ENCODE assay signal across 36 cellular contexts in the genomic region with DNA sequence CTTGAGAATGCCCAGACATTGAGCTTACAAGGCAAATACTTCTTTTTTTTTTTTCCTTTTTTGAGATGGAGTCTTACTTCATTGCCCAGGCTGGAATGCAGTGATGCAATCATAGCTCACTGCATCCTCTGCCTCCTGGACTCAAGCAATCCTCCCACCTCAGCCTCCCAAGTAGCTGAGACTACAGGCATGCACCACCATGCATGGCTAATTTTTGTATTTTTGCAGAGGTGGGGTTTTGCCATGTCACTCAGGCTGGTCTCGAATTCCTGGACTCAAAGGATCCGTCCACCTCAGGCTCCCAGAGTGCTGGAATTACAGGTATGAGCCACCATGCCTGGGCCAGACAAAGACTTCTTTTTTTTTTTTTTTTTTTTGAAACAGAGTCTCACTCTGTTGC.
"Had no signal": no experiment of that assay in that cellular context is flagged by ENCODE, and none has a peak within 500 bp of the region (broad histone marks: within the 10 kb centered on the region; RNA-seq: fewer than 3 reads in every experiment).

No MANE protein-coding gene starts in this region.

- DNase-seq: activated CD4-positive, alpha-beta memory T cell treated with anti-CD3 and anti-CD28 coated beads, Interleukin-2, amount 10 ng/mL, durations not matched to agents 7 days and 5 days; activated CD4-positive, alpha-beta T cell treated with anti-CD3 and anti-CD28 coated beads for 1 hour; activated CD4-positive, alpha-beta T cell treated with anti-CD3 and anti-CD28 coated beads for 36 hours; activated CD4-positive, alpha-beta T cell treated with anti-CD3 and anti-CD28 coated beads for 48 hours; activated CD4-positive, alpha-beta T cell treated with anti-CD3 and anti-CD28 coated beads, Interleukin-2, amount 10 ng/mL, durations not matched to agents 7 days and 5 days; activated CD4-positive, alpha-beta T cell treated with anti-CD3 and anti-CD28 coated beads, Interleukin-2, amount 50 U/mL, for 48 hours; activated CD4-positive, CD25-positive, alpha-beta regulatory T cell; activated CD8-positive, alpha-beta memory T cell treated with anti-CD3 and anti-CD28 coated beads for 24 hours; activated CD8-positive, alpha-beta memory T cell treated with anti-CD3 and anti-CD28 coated beads, Interleukin-2, amount 10 ng/mL, durations not matched to agents 7 days and 5 days; activated CD8-positive, alpha-beta memory T cell treated with anti-CD3 and anti-CD28 coated beads, Interleukin-2, amount 50 U/mL, for 48 hours; activated CD8-positive, alpha-beta T cell treated with anti-CD3 and anti-CD28 coated beads, Interleukin-2, amount 10 ng/mL, durations not matched to agents 7 days and 5 days; activated effector memory CD4-positive, alpha-beta T cell treated with Interleukin-2 at 50 U/mL for 16 hours; activated gamma-delta T cell; activated naive CD4-positive, alpha-beta T cell treated with anti-CD3 and anti-CD28 coated beads, Interleukin-2, amount 10 ng/mL, durations not matched to agents 7 days and 5 days; activated naive CD4-positive, alpha-beta T cell treated with Interleukin-2 at 50 U/mL for 16 hours; activated naive CD8-positive, alpha-beta T cell treated with anti-CD3 and anti-CD28 coated beads, Interleukin-2, amount 10 ng/mL, durations not matched to agents 7 days and 5 days; activated naive CD8-positive, alpha-beta T cell treated with anti-CD3 and anti-CD28 coated beads, Interleukin-2, amount 50 U/mL, for 24 hours; activated T-cell treated with anti-CD3 and anti-CD28 coated beads, Interleukin-2, amount 50 U/mL, for 24 hours; activated T-cell treated with anti-CD3 and anti-CD28 coated beads, Interleukin-2, amount 50 U/mL, for 48 hours; amniotic stem cell; aorta; body of pancreas; brain microvascular endothelial cell; central memory CD4-positive, alpha-beta T cell; T-helper 1 cell; T-helper 2 cell; T-helper 9 cell had no signal

- H3K27ac Mint-ChIP-seq: activated CD4-positive, alpha-beta memory T cell treated with anti-CD3 and anti-CD28 coated beads, Interleukin-2, amount 10 ng/mL, durations not matched to agents 7 days and 5 days; activated CD4-positive, alpha-beta T cell treated with anti-CD3 and anti-CD28 coated beads for 36 hours; activated CD4-positive, alpha-beta T cell treated with anti-CD3 and anti-CD28 coated beads, Interleukin-2, amount 10 ng/mL, durations not matched to agents 7 days and 5 days; activated CD8-positive, alpha-beta memory T cell treated with anti-CD3 and anti-CD28 coated beads, Interleukin-2, amount 10 ng/mL, durations not matched to agents 7 days and 5 days; activated CD8-positive, alpha-beta T cell treated with anti-CD3 and anti-CD28 coated beads, Interleukin-2, amount 10 ng/mL, durations not matched to agents 7 days and 5 days; activated naive CD4-positive, alpha-beta T cell treated with anti-CD3 and anti-CD28 coated beads, Interleukin-2, amount 10 ng/mL, durations not matched to agents 7 days and 5 days; activated naive CD4-positive, alpha-beta T cell treated with anti-CD3 and anti-CD28 coated beads, Interleukin-2, amount 50 U/mL, for 24 hours; activated naive CD8-positive, alpha-beta T cell; activated naive CD8-positive, alpha-beta T cell treated with anti-CD3 and anti-CD28 coated beads, Interleukin-2, amount 10 ng/mL, durations not matched to agents 7 days and 5 days; activated naive CD8-positive, alpha-beta T cell treated with anti-CD3 and anti-CD28 coated beads, Interleukin-2, amount 50 U/mL, for 24 hours; activated T-cell treated with anti-CD3 and anti-CD28 coated beads, Interleukin-2, amount 50 U/mL, for 24 hours; activated T-helper 2 cell treated with anti-CD3 and anti-CD28 coated beads, Interferon-gamma antibody, Interleukin-2, Interleukin-4, amounts not matched to agents 10 μg/mL and 5 μg/mL and 100 μg/mL, durations not matched to agents 14 hours and 24 hours and 36 hours; T-helper 1 cell treated with Interleukin-12 subunit alpha and Interleukin-12 subunit beta and Interleukin-4 antibody, amounts not matched to agents 30 μg/mL and 1 μg/mL, for 36 hours; T-helper 2 cell treated with Interferon-gamma antibody and Interleukin-4, amounts not matched to agents 5 μg/mL and 100 μg/mL, for 36 hours had no signal

- FAIRE-seq: astrocyte had no signal

- H3K4me1 ChIP-seq: body of pancreas, breast epithelium had no signal

- H3K27me3 ChIP-seq: body of pancreas, brain microvascular endothelial cell, breast epithelium had no signal

- H3K36me3 ChIP-seq: brain microvascular endothelial cell, breast epithelium had no signal

- ATAC-seq: activated CD4-positive, alpha-beta T cell treated with anti-CD3 and anti-CD28 coated beads for 36 hours; activated CD4-positive, CD25-positive, alpha-beta regulatory T cell treated with anti-CD3 and anti-CD28 coated beads, Interleukin-2, amount 50 U/mL, for 24 hours; activated CD8-positive, alpha-beta memory T cell treated with anti-CD3 and anti-CD28 coated beads, Interleukin-2, amount 10 ng/mL, durations not matched to agents 7 days and 5 days; activated CD8-positive, alpha-beta T cell treated with anti-CD3 and anti-CD28 coated beads, Interleukin-2, amount 10 ng/mL, durations not matched to agents 7 days and 5 days; activated naive CD8-positive, alpha-beta T cell treated with anti-CD3 and anti-CD28 coated beads, Interleukin-2, amount 50 U/mL, for 24 hours; body of pancreas had no signal

- H3K4me3 Mint-ChIP-seq: activated CD4-positive, alpha-beta memory T cell treated with anti-CD3 and anti-CD28 coated beads, Interleukin-2, amount 10 ng/mL, durations not matched to agents 7 days and 5 days; activated CD4-positive, alpha-beta T cell treated with anti-CD3 and anti-CD28 coated beads for 36 hours; activated CD4-positive, alpha-beta T cell treated with anti-CD3 and anti-CD28 coated beads, Interleukin-2, amount 10 ng/mL, durations not matched to agents 7 days and 5 days; activated CD8-positive, alpha-beta memory T cell treated with anti-CD3 and anti-CD28 coated beads, Interleukin-2, amount 10 ng/mL, durations not matched to agents 7 days and 5 days; activated CD8-positive, alpha-beta T cell treated with anti-CD3 and anti-CD28 coated beads, Interleukin-2, amount 10 ng/mL, durations not matched to agents 7 days and 5 days; activated naive CD4-positive, alpha-beta T cell treated with anti-CD3 and anti-CD28 coated beads, Interleukin-2, amount 10 ng/mL, durations not matched to agents 7 days and 5 days; activated naive CD4-positive, alpha-beta T cell treated with anti-CD3 and anti-CD28 coated beads, Interleukin-2, amount 50 U/mL, for 24 hours; activated naive CD8-positive, alpha-beta T cell; activated naive CD8-positive, alpha-beta T cell treated with anti-CD3 and anti-CD28 coated beads, Interleukin-2, amount 10 ng/mL, durations not matched to agents 7 days and 5 days; activated naive CD8-positive, alpha-beta T cell treated with anti-CD3 and anti-CD28 coated beads, Interleukin-2, amount 50 U/mL, for 24 hours; activated T-cell treated with anti-CD3 and anti-CD28 coated beads, Interleukin-2, amount 50 U/mL, for 24 hours; T-helper 1 cell treated with Interleukin-12 subunit alpha and Interleukin-12 subunit beta and Interleukin-4 antibody, amounts not matched to agents 30 μg/mL and 1 μg/mL, for 36 hours; T-helper 2 cell treated with Interferon-gamma antibody and Interleukin-4, amounts not matched to agents 5 μg/mL and 100 μg/mL, for 36 hours had no signal

- H3K4me3 ChIP-seq: body of pancreas, breast epithelium had no signal

- H3K9me3 ChIP-seq: body of pancreas had no signal

- H3K27ac ChIP-seq: body of pancreas, brain microvascular endothelial cell, breast epithelium, VCaP had no signal

- H3K9me3 Mint-ChIP-seq: activated naive CD8-positive, alpha-beta T cell treated with anti-CD3 and anti-CD28 coated beads, Interleukin-2, amount 50 U/mL, for 24 hours had no signal

- H3K4me1 Mint-ChIP-seq: activated CD4-positive, alpha-beta memory T cell treated with anti-CD3 and anti-CD28 coated beads, Interleukin-2, amount 10 ng/mL, durations not matched to agents 7 days and 5 days; activated CD4-positive, alpha-beta T cell treated with anti-CD3 and anti-CD28 coated beads for 36 hours; activated CD4-positive, alpha-beta T cell treated with anti-CD3 and anti-CD28 coated beads, Interleukin-2, amount 10 ng/mL, durations not matched to agents 7 days and 5 days; activated CD8-positive, alpha-beta memory T cell treated with anti-CD3 and anti-CD28 coated beads, Interleukin-2, amount 10 ng/mL, durations not matched to agents 7 days and 5 days; activated naive CD4-positive, alpha-beta T cell treated with anti-CD3 and anti-CD28 coated beads, Interleukin-2, amount 10 ng/mL, durations not matched to agents 7 days and 5 days; activated naive CD4-positive, alpha-beta T cell treated with anti-CD3 and anti-CD28 coated beads, Interleukin-2, amount 50 U/mL, for 24 hours; activated naive CD8-positive, alpha-beta T cell treated with anti-CD3 and anti-CD28 coated beads, Interleukin-2, amount 10 ng/mL, durations not matched to agents 7 days and 5 days; activated naive CD8-positive, alpha-beta T cell treated with anti-CD3 and anti-CD28 coated beads, Interleukin-2, amount 50 U/mL, for 24 hours had no signal
